8 cellular contexts compared by ENCODE assay signal in genomic region chr11:126317681-126318641, GRCh38. TPM values are rescaled to one million over a fixed set of nuclear protein-coding genes. Genes with fewer than 3 reads are reported as not detected.
A peak's percentile ranks its signal among the peaks of the same experiment; 100 is the strongest.
DNase-seq lines count a peak whose midpoint lies in the region; ATAC-seq and TF ChIP-seq lines count a peak whose summit lies in the region.

No MANE protein-coding gene starts in this region.

- peak; percentile 32 to 56 for ATAC-seq in CD4-positive, CD25-positive, alpha-beta regulatory T cell (ENCODE audit: low read depth in 2 of 2)
- ATAC-seq in GM19397 (IDR thresholded peaks at IDR 0.05; ENCODE audit: unreplicated experiment) (peak; percentile 29), HG02970 (IDR thresholded peaks at IDR 0.05; ENCODE audit: low FRiP score, unreplicated experiment) (no peak)
- ATAC-seq in activated T-helper 17 cell treated with anti-CD3 and anti-CD28 coated beads, Interleukin-2, amount 50 U/mL, for 72 hours (replicated peaks), result peak; percentile 68

- H3K9ac ChIP-seq in skeletal muscle tissue (ENCODE audit: low read depth in 1 of 3, low read length in 3 of 3), result peak overlapping the region; percentile 67 to 74 (median 68)

- H3K27me3 Mint-ChIP-seq in CD4-positive, CD25-positive, alpha-beta regulatory T cell, result no peaks in the 10 kb centered on the region
- H3K27me3 Mint-ChIP-seq in activated T-helper 17 cell treated with anti-CD3 and anti-CD28 coated beads, Interleukin-2, amount 50 U/mL, for 72 hours, result no peaks in the 10 kb centered on the region

- H3K27me3 ChIP-seq in CD4-positive, CD25-positive, alpha-beta regulatory T cell (ENCODE audit: control insufficient read depth, insufficient read depth, low read length), result no peaks in the 10 kb centered on the region
- H3K27me3 ChIP-seq in left ventricle myocardium inferior (ENCODE audit: low read depth), result no peaks in the 10 kb centered on the region
- no peaks in the 10 kb centered on the region for H3K27me3 ChIP-seq in skeletal muscle tissue (ENCODE audit: control insufficient read depth in 3 of 3, insufficient read depth in 3 of 3, low read length in 3 of 3)

- TF ChIP-seq CTCF in left ventricle myocardium inferior (IDR thresholded peaks at IDR 0.05; ENCODE audit: borderline replicate concordance), result no peak
- no peak for TF ChIP-seq CTCF in GM20000 (IDR thresholded peaks at IDR 0.05; ENCODE audit: extremely low read depth, missing control alignments)

- H3K36me3 Mint-ChIP-seq in CD4-positive, CD25-positive, alpha-beta regulatory T cell, result peaks cover 39% of the 10 kb centered on the region
- peaks cover 63% of the 10 kb centered on the region for H3K36me3 Mint-ChIP-seq in activated T-helper 17 cell treated with anti-CD3 and anti-CD28 coated beads, Interleukin-2, amount 50 U/mL, for 72 hours (ENCODE audit: low read depth)

- H3K4me1 ChIP-seq in CD4-positive, CD25-positive, alpha-beta regulatory T cell (ENCODE audit: control insufficient read depth, insufficient read depth, low read length, poor library complexity, severe bottlenecking), result peaks cover 22% of the 10 kb centered on the region
- H3K4me1 ChIP-seq in left ventricle myocardium inferior, result peaks cover 37% of the 10 kb centered on the region
- H3K4me1 ChIP-seq in skeletal muscle tissue (ENCODE audit: control insufficient read depth in 3 of 3, insufficient read depth in 3 of 3, low read length in 3 of 3), result peaks cover 25 to 26% (median 26%) of the 10 kb centered on the region in 3 donors

- peaks cover 26 to 46% (median 39%) of the 10 kb centered on the region in 4 donors for H3K4me1 Mint-ChIP-seq in CD4-positive, CD25-positive, alpha-beta regulatory T cell
- H3K4me1 Mint-ChIP-seq in activated T-helper 17 cell treated with anti-CD3 and anti-CD28 coated beads, Interleukin-2, amount 50 U/mL, for 72 hours, result peaks cover 37% of the 10 kb centered on the region

- H3K36me3 ChIP-seq in CD4-positive, CD25-positive, alpha-beta regulatory T cell (ENCODE audit: control insufficient read depth, insufficient read depth, low read length), result peaks cover 32% of the 10 kb centered on the region
- peaks cover 4% of the 10 kb centered on the region for H3K36me3 ChIP-seq in left ventricle myocardium inferior
- H3K36me3 ChIP-seq in skeletal muscle tissue (ENCODE audit: control insufficient read depth in 3 of 3, insufficient read depth in 3 of 3, low read length in 3 of 3), result peaks cover 0 to 9% (median 7%) of the 10 kb centered on the region in 3 donors

- DNase-seq in CD4-positive, CD25-positive, alpha-beta regulatory T cell, result peak in 2 of 3 donors; percentile 3 to 36
- DNase-seq in HT1080 (ENCODE audit: low read depth) (peak; percentile 57), left ventricle myocardium inferior (peak; percentile 81), GM20000 (ENCODE audit: low spot score) (no peak)

- H3K27ac Mint-ChIP-seq in CD4-positive, CD25-positive, alpha-beta regulatory T cell, result peak overlapping the region; percentile 64 to 83 (median 80)
- peak overlapping the region; percentile 93 for H3K27ac Mint-ChIP-seq in activated T-helper 17 cell treated with anti-CD3 and anti-CD28 coated beads, Interleukin-2, amount 50 U/mL, for 72 hours

- no peak overlapping the region for H3K27ac ChIP-seq in CD4-positive, CD25-positive, alpha-beta regulatory T cell (ENCODE audit: insufficient read depth, low read length, poor library complexity, severe bottlenecking)
- H3K27ac ChIP-seq in left ventricle myocardium inferior (replicated peaks) (peak overlapping the region; percentile 90), skeletal muscle tissue (ENCODE audit: low read depth, low read length) (peak overlapping the region; percentile 89)

- H3K4me3 ChIP-seq in CD4-positive, CD25-positive, alpha-beta regulatory T cell (ENCODE audit: low read depth, low read length), result no peak overlapping the region
- H3K4me3 ChIP-seq in left ventricle myocardium inferior, result peak overlapping the region; percentile 44
- H3K4me3 ChIP-seq in skeletal muscle tissue (ENCODE audit: low read length in 3 of 3), result peak overlapping the region; percentile 59 to 67 (median 62)

- intact Hi-C loops in left ventricle myocardium inferior (cut with micrococcal nuclease), result loop anchor here (5.0 kb wide), 1 partner anchor 39 kb away; the partner anchor contains the start of gene ST3GAL4

- no peaks in the 10 kb centered on the region for H3K9me3 ChIP-seq in CD4-positive, CD25-positive, alpha-beta regulatory T cell (ENCODE audit: control insufficient read depth in 2 of 2, low read length in 2 of 2)
- H3K9me3 ChIP-seq in left ventricle myocardium inferior (replicated peaks) (no peaks in the 10 kb centered on the region), skeletal muscle tissue (ENCODE audit: control insufficient read depth in 3 of 3, low read length in 3 of 3) (no peaks in the 10 kb centered on the region)

- H3K4me3 Mint-ChIP-seq in CD4-positive, CD25-positive, alpha-beta regulatory T cell, result peak overlapping the region in 3 of 4 donors; percentile 39 to 79 (median 49)
- H3K4me3 Mint-ChIP-seq in activated T-helper 17 cell treated with anti-CD3 and anti-CD28 coated beads, Interleukin-2, amount 50 U/mL, for 72 hours, result peak overlapping the region; percentile 82

- H3K9me3 Mint-ChIP-seq in CD4-positive, CD25-positive, alpha-beta regulatory T cell, result peaks cover 0 to 4% (median 2%) of the 10 kb centered on the region in 7 donors
- no peaks in the 10 kb centered on the region for H3K9me3 Mint-ChIP-seq in activated T-helper 17 cell treated with anti-CD3 and anti-CD28 coated beads, Interleukin-2, amount 50 U/mL, for 72 hours

RNA-seq across cellular contexts. Expression of gene DCPS, which starts 14.1 kb away (rescaled TPM):
- total RNA-seq in CD4-positive, CD25-positive, alpha-beta regulatory T cell, result 18.1 TPM
- polyA plus RNA-seq in CD4-positive, CD25-positive, alpha-beta regulatory T cell, result 10 to 100 TPM; 42.3 to 57.6 (median 49.7) TPM
- total RNA-seq in HT1080 (2014; rRNA removed; shearing (Covaris generic)), result 29.3 and 37.4 TPM in 2 replicates
- 32.3 and 35.4 TPM in 2 replicates for polyA plus RNA-seq in HT1080 (2015; cell fraction: cytosol; rRNA removed)
- polyA plus RNA-seq in HT1080 (2015; cell fraction: nucleus; rRNA removed), result 18.0 and 20.6 TPM in 2 replicates
- total RNA-seq in activated T-helper 17 cell treated with anti-CD3 and anti-CD28 coated beads, Interleukin-2, amount 50 U/mL, for 72 hours, result 10 to 100 TPM; 28.1 to 47.5 TPM
- 12.1 TPM for total RNA-seq in left ventricle myocardium inferior
- total RNA-seq in skeletal muscle tissue, result 8.4 TPM

RNA-seq across cellular contexts. Expression of gene TIRAP, which starts 35.1 kb away (rescaled TPM):
- total RNA-seq in CD4-positive, CD25-positive, alpha-beta regulatory T cell, result 15.5 TPM
- polyA plus RNA-seq in CD4-positive, CD25-positive, alpha-beta regulatory T cell, result 10 to 100 TPM in 1 of 4 donors, 1 to 10 TPM in 3; 8.1 to 11.3 (median 8.9) TPM
- total RNA-seq in HT1080 (2014; rRNA removed; shearing (Covaris generic)), result 3.3 and 3.6 TPM in 2 replicates
- polyA plus RNA-seq in HT1080 (2015; cell fraction: cytosol; rRNA removed), result 5.0 and 6.3 TPM in 2 replicates
- 4.2 and 5.6 TPM in 2 replicates for polyA plus RNA-seq in HT1080 (2015; cell fraction: nucleus; rRNA removed)
- total RNA-seq in activated T-helper 17 cell treated with anti-CD3 and anti-CD28 coated beads, Interleukin-2, amount 50 U/mL, for 72 hours, result 10 to 100 TPM; 11.1 to 12.0 TPM
- total RNA-seq in left ventricle myocardium inferior, result 6.0 TPM
- 3.1 TPM for total RNA-seq in skeletal muscle tissue

RNA-seq across cellular contexts. Expression of gene ST3GAL4, which starts 37.5 kb away (rescaled TPM):
- total RNA-seq in CD4-positive, CD25-positive, alpha-beta regulatory T cell, result 4.7 TPM
- polyA plus RNA-seq in CD4-positive, CD25-positive, alpha-beta regulatory T cell, result 1 to 10 TPM; 1.4 to 3.1 (median 2.3) TPM
- 34.7 and 45.9 TPM in 2 replicates for total RNA-seq in HT1080 (2014; rRNA removed; shearing (Covaris generic))
- polyA plus RNA-seq in HT1080 (2015; cell fraction: cytosol; rRNA removed), result 40.6 and 41.2 TPM in 2 replicates
- 12.1 and 18.4 TPM in 2 replicates for polyA plus RNA-seq in HT1080 (2015; cell fraction: nucleus; rRNA removed)
- 10 to 100 TPM; 10.0 to 16.2 TPM for total RNA-seq in activated T-helper 17 cell treated with anti-CD3 and anti-CD28 coated beads, Interleukin-2, amount 50 U/mL, for 72 hours
- total RNA-seq in left ventricle myocardium inferior (61.7 TPM), skeletal muscle tissue (20.9 TPM)

RNA-seq across cellular contexts. Expression of gene FOXRED1, which starts 49.0 kb away (rescaled TPM):
- 33.3 TPM for total RNA-seq in CD4-positive, CD25-positive, alpha-beta regulatory T cell
- polyA plus RNA-seq in CD4-positive, CD25-positive, alpha-beta regulatory T cell, result 10 to 100 TPM; 13.9 to 20.8 (median 18.7) TPM
- 43.1 and 49.2 TPM in 2 replicates for total RNA-seq in HT1080 (2014; rRNA removed; shearing (Covaris generic))
- 28.6 and 34.1 TPM in 2 replicates for polyA plus RNA-seq in HT1080 (2015; cell fraction: cytosol; rRNA removed)
- polyA plus RNA-seq in HT1080 (2015; cell fraction: nucleus; rRNA removed), result 52.2 and 60.5 TPM in 2 replicates
- 10 to 100 TPM; 34.6 to 47.1 TPM for total RNA-seq in activated T-helper 17 cell treated with anti-CD3 and anti-CD28 coated beads, Interleukin-2, amount 50 U/mL, for 72 hours
- total RNA-seq in left ventricle myocardium inferior (27.7 TPM), skeletal muscle tissue (12.5 TPM)

RNA-seq across cellular contexts. Expression of gene SRPRA, which starts 49.3 kb away (rescaled TPM):
- total RNA-seq in CD4-positive, CD25-positive, alpha-beta regulatory T cell, result 182 TPM
- 100 to 1,000 TPM in 2 of 4 donors, 10 to 100 TPM in 2; 91.1 to 108 (median 97.2) TPM for polyA plus RNA-seq in CD4-positive, CD25-positive, alpha-beta regulatory T cell
- total RNA-seq in HT1080 (2014; rRNA removed; shearing (Covaris generic)), result 152 and 179 TPM in 2 replicates
- 159 and 179 TPM in 2 replicates for polyA plus RNA-seq in HT1080 (2015; cell fraction: cytosol; rRNA removed)
- 260 and 270 TPM in 2 replicates for polyA plus RNA-seq in HT1080 (2015; cell fraction: nucleus; rRNA removed)
- 100 to 1,000 TPM in 1 of 2 donors, 10 to 100 TPM in 1; 92.5 to 142 TPM for total RNA-seq in activated T-helper 17 cell treated with anti-CD3 and anti-CD28 coated beads, Interleukin-2, amount 50 U/mL, for 72 hours
- total RNA-seq in left ventricle myocardium inferior (64.2 TPM), skeletal muscle tissue (20.9 TPM)
